In genomic region chr10:130799532-130799931, GRCh38 we compare ENCODE assay signal across 31 cellular contexts.
"Had no signal": no experiment of that assay in that cellular context is flagged by ENCODE, and none has a peak within 500 bp of the region (broad histone marks: within the 10 kb centered on the region; RNA-seq: fewer than 3 reads in every experiment).

No MANE protein-coding gene starts in this region.

- ATAC-seq: activated CD4-positive, CD25-positive, alpha-beta regulatory T cell treated with anti-CD3 and anti-CD28 coated beads, Interleukin-2, amount 50 U/mL, for 24 hours; activated CD8-positive, alpha-beta T cell treated with anti-CD3 and anti-CD28 coated beads, Interleukin-2, amount 10 ng/mL, durations not matched to agents 7 days and 5 days; activated naive CD4-positive, alpha-beta T cell treated with anti-CD3 and anti-CD28 coated beads, Interleukin-2, amount 50 U/mL, for 72 hours; activated naive CD8-positive, alpha-beta T cell treated with anti-CD3 and anti-CD28 coated beads, Interleukin-2, amount 50 U/mL, for 24 hours; body of pancreas; Panc1; Right ventricle myocardium inferior had no signal

- H3K4me3 ChIP-seq: ascending aorta, body of pancreas, MG63, SK-N-MC had no signal

- DNase-seq: activated CD4-positive, alpha-beta T cell treated with anti-CD3 and anti-CD28 coated beads for 4 hours; activated CD8-positive, alpha-beta memory T cell treated with anti-CD3 and anti-CD28 coated beads, Interleukin-2, amount 50 U/mL, for 48 hours; activated CD8-positive, alpha-beta T cell treated with anti-CD3 and anti-CD28 coated beads, Interleukin-2, amount 10 ng/mL, durations not matched to agents 7 days and 5 days; activated effector memory CD4-positive, alpha-beta T cell treated with Interleukin-2 at 50 U/mL for 16 hours; activated naive CD4-positive, alpha-beta T cell treated with Interleukin-2 at 50 U/mL for 16 hours; activated naive CD8-positive, alpha-beta T cell treated with anti-CD3 and anti-CD28 coated beads, Interleukin-2, amount 50 U/mL, for 24 hours; activated T-cell treated with anti-CD3 and anti-CD28 coated beads, Interleukin-2, amount 50 U/mL, for 1 hour; amniotic stem cell; body of pancreas; central memory CD4-positive, alpha-beta T cell; MG63; NCI-H1092 treated with DMSO at 0.1 percent for 48 hours; NCI-H1417 treated with DMSO at 0.1 percent for 48 hours; NCI-H1694; NCI-H2029; NCI-H2107; NCI-H345; NCI-H510A; NCI-H526 treated with DMSO at 0.1 percent for 48 hours; NCI-H82; NK-92 treated with Interleukin-12 subunit alpha and Interleukin-12 subunit beta, amount 100 ng/mL, for 24 hours; OCI-M1; RPMI8226; T-helper 1 cell had no signal

- H3K36me3 ChIP-seq: ascending aorta, MG63 had no signal

- H3K27ac ChIP-seq: ascending aorta, body of pancreas, SK-N-MC had no signal

- FAIRE-seq: bronchial epithelial cell had no signal

- H3K4me1 ChIP-seq: ascending aorta, body of pancreas had no signal

- H3K9me3 ChIP-seq: ascending aorta, body of pancreas, MG63 had no signal
